Comparison of ENCODE assay signal across 30 cellular contexts in the genomic region with DNA sequence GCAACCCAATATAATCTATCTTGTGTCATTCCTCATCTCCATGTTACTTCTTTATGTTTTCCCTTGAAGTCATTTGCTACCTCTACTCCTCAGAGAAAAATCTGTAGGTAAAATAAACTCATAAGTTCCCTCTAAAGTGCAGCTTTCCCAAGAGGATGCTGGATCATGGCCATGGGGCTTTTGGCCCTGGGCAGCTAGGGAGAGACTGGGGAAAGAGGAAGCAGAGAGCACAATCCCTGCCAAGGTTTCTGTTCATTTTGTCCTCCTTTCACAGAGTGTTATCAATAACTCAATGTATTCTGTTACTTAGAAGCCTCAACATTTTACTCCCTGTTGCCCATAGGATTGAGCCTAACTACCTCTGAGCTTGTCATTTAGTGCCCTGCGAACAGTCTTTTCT. TPM values are rescaled to one million over a fixed set of nuclear protein-coding genes. Genes with fewer than 3 reads are reported as not detected.
DNase-seq lines count a peak whose midpoint lies in the region; ATAC-seq, FAIRE-seq and TF ChIP-seq lines count a peak whose summit lies in the region.
"Had no signal": no experiment of that assay in that cellular context is flagged by ENCODE, and none has a peak within 500 bp of the region (broad histone marks: within the 10 kb centered on the region; RNA-seq: fewer than 3 reads in every experiment).

No MANE protein-coding gene starts in this region.

- TF ChIP-seq POLR2A in HepG2 (IDR thresholded peaks at IDR 0.05; ENCODE audit: insufficient read depth in 1 of 2, low read depth in 2 of 2, low read length in 2 of 2), result no peak

- TF ChIP-seq CTCF in liver (IDR thresholded peaks at IDR 0.05; ENCODE audit: low read depth, low read length, missing input control) (no peak), HepG2 (CRISPR knock-in tag; IDR thresholded peaks at IDR 0.05) (no peak)

- H3K9ac ChIP-seq in liver (ENCODE audit: low read depth in 1 of 2, low read length in 2 of 2) (peak overlapping the region in 1 of 2 donors; percentile 15), HepG2 (ENCODE audit: insufficient read depth, low read depth, low read length) (no peak overlapping the region), rectal smooth muscle tissue (ENCODE audit: low read length) (no peak overlapping the region)
- H3K9ac ChIP-seq: KMS-11 had no signal

- POLR2A ChIA-PET in HepG2 (lab: Yijun Ruan, JAX) (interaction anchor here (1.2 to 1.7 kb wide), 2 partner anchors 9 to 11 kb away, joined by 3 to 4 read pairs; partner anchors contain the start of genes RNF121 and XNDC1N), HEK293T (lab: Yijun Ruan, JAX) (interaction anchor here (1.2 kb wide), 1 partner anchor 9 kb away, joined by 4 read pairs; the partner anchor contains the start of genes RNF121 and XNDC1N)

- ATAC-seq in HepG2 (no peak), left ventricle myocardium superior (peak; percentile 33)
- ATAC-seq: left colon; stimulated activated effector memory CD8-positive, alpha-beta T cell treated with anti-CD3 and anti-CD28 coated beads, Interleukin-12 subunit alpha, Interleukin-12 subunit beta, amount 100 ng/mL, for 72 hours; T-helper 17 cell had no signal

- peaks cover 4% of the 10 kb centered on the region; the same call in 1 of the 2 replicates for H4K20me1 ChIP-seq in HepG2 (ENCODE audit: insufficient read depth, low read length)

- no peak for DNase-seq in HepG2 (ENCODE audit: low spot score)
- DNase-seq in left ventricle myocardium superior, result no peak
- DNase-seq in CD1c-positive myeloid dendritic cell (ENCODE audit: extremely low spot score), result no peak
- no peak for DNase-seq in activated T-cell treated with anti-CD3 and anti-CD28 coated beads, Interleukin-2, amount 50 U/mL, for 48 hours
- no peak for DNase-seq in HEK293T (ENCODE audit: extremely low spot score)
- DNase-seq in NCI-H1694 treated with DMSO at 0.1 percent for 48 hours (lab: John Stamatoyannopoulos, UW), result no peak
- DNase-seq: activated CD4-positive, alpha-beta T cell treated with anti-CD3 and anti-CD28 coated beads, Interleukin-2, amount 50 U/mL, for 1 hour; activated CD4-positive, CD25-positive, alpha-beta regulatory T cell; activated T-cell treated with anti-CD3 and anti-CD28 coated beads, Interleukin-2, amount 50 U/mL, for 24 hours; BE2C; DMS 273 treated with DMSO at 0.1 percent for 48 hours; EL; immature natural killer cell; left colon; MM.1S; naive B cell; NCI-H2029; NCI-H510A treated with DMSO at 0.1 percent for 48 hours; T-helper 17 cell had no signal

- no peak overlapping the region for H3K4me2 ChIP-seq in HepG2 (ENCODE audit: low read depth, low read length)
- H3K4me2 ChIP-seq: KMS-11 had no signal

- 89% methylated on average over 1 of the region's 1 CpG for WGBS in liver
- 94% methylated on average over 1 of the region's 1 CpG for WGBS in HepG2 (ENCODE audit: low lambda C conversion rate)

- H3K4me3 ChIP-seq in liver (ENCODE audit: low read depth in 1 of 3, low read length in 3 of 3), result no peak overlapping the region
- H3K4me3 ChIP-seq in HepG2 (replicated peaks in 1 of 3; ENCODE audit: insufficient read depth in 1 of 3, low read depth in 2 of 3, low read length in 3 of 3), result no peak overlapping the region
- H3K4me3 ChIP-seq in rectal smooth muscle tissue (ENCODE audit: low read length), result no peak overlapping the region
- H3K4me3 ChIP-seq: HAP-1 had no signal

- H3K79me2 ChIP-seq in HepG2 (ENCODE audit: insufficient read depth, low read length), result peaks cover 85% of the 10 kb centered on the region

- TF ChIP-seq RAD21 in liver (IDR thresholded peaks at IDR 0.05) (no peak), HepG2 (CRISPR knock-in tag; IDR thresholded peaks at IDR 0.05) (no peak)

- no peak for FAIRE-seq in HepG2 (lab: Jason Lieb, UNC)
- FAIRE-seq: TTC549 had no signal

- H2AFZ ChIP-seq in HepG2 (ENCODE audit: low read length), result no peak overlapping the region

- intact Hi-C loops in HepG2 (cut with micrococcal nuclease; ENCODE audit: unreplicated experiment), result no loop called here
- intact Hi-C loops in left ventricle myocardium superior (cut with micrococcal nuclease), result no loop called here

- in situ Hi-C loops in HepG2 (cut with HindIII; ENCODE audit: extremely low pct_ligation_motif_present, low pct_unique_long_range_greater_than_20kb), result no loop called here

- H3K27ac ChIP-seq in liver (ENCODE audit: low read depth in 1 of 2, low read length in 2 of 2) (no peak overlapping the region), HepG2 (ENCODE audit: extremely low read length, insufficient read depth, low read length) (no peak overlapping the region), rectal smooth muscle tissue (ENCODE audit: low read depth, low read length) (peak overlapping the region; percentile 48)
- H3K27ac ChIP-seq: KMS-11 had no signal

- TF ChIP-seq EP300 in HepG2 (IDR thresholded peaks at IDR 0.05; ENCODE audit: low read depth in 2 of 2, low read length in 2 of 2) (no peak), HepG2 (CRISPR knock-in tag; IDR thresholded peaks at IDR 0.05; ENCODE audit: borderline replicate concordance) (no peak)

- H3K27me3 ChIP-seq in liver (ENCODE audit: control insufficient read depth in 4 of 4, insufficient read depth in 4 of 4, low read length in 3 of 4), result no peaks in the 10 kb centered on the region
- no peaks in the 10 kb centered on the region for H3K27me3 ChIP-seq in HepG2 (ENCODE audit: control insufficient read depth in 1 of 2, insufficient read depth in 2 of 2, low read length in 2 of 2)
- H3K27me3 ChIP-seq in rectal smooth muscle tissue (ENCODE audit: control insufficient read depth, insufficient read depth, low read length), result no peaks in the 10 kb centered on the region
- H3K27me3 ChIP-seq: BE2C had no signal

- H3K36me3 ChIP-seq in liver (ENCODE audit: control insufficient read depth in 4 of 4, insufficient read depth in 3 of 4, low read depth in 1 of 4, low read length in 3 of 4) (no peaks in the 10 kb centered on the region), HepG2 (replicated peaks in 1 of 2; ENCODE audit: control insufficient read depth in 1 of 2, insufficient read depth in 2 of 2, low read length in 2 of 2) (peaks cover 3 to 13% of the 10 kb centered on the region in 2 experiments; a peak in 4 of 5 replicates), rectal smooth muscle tissue (ENCODE audit: control insufficient read depth, insufficient read depth, low read length) (peaks cover 2% of the 10 kb centered on the region)

- H3K9me3 ChIP-seq in liver (ENCODE audit: control insufficient read depth in 4 of 4, low read length in 3 of 4) (no peaks in the 10 kb centered on the region), HepG2 (ENCODE audit: low read length) (no peaks in the 10 kb centered on the region)
- H3K9me3 ChIP-seq: BE2C, HAP-1 had no signal

- CTCF ChIA-PET in HepG2 (lab: Yijun Ruan, JAX; ENCODE audit: low intra/inter-chr PET ratio, low total read pairs), result no interaction called here
- CTCF ChIA-PET in HEK293T (lab: Yijun Ruan, JAX), result no interaction called here

- BruUV-seq in HepG2 (replicated peaks; lab: Mats Ljungman, UMichigan), result no TSS peak

- H3K4me1 ChIP-seq in liver (ENCODE audit: control insufficient read depth in 4 of 4, insufficient read depth in 4 of 4, low read length in 3 of 4) (peaks cover 3 to 24% (median 18%) of the 10 kb centered on the region in 4 donors), HepG2 (ENCODE audit: insufficient read depth, low read length) (peaks cover 31% of the 10 kb centered on the region), rectal smooth muscle tissue (ENCODE audit: control insufficient read depth, insufficient read depth, low read length) (peaks cover 2% of the 10 kb centered on the region)

RNA-seq across cellular contexts. Expression of gene RNF121, which starts 9.0 kb away (rescaled TPM):
- total RNA-seq in liver, result 10 to 100 TPM; 11.9 to 31.1 TPM
- polyA plus RNA-seq in liver, result 10 to 100 TPM; 10.2 to 16.5 TPM
- 18.9 and 28.6 TPM in 2 replicates for total RNA-seq in HepG2 (2016; rRNA removed; fragmentation: Illumina TruSeq; extraction: Trizol)
- 8.5 and 9.6 TPM in 2 replicates for total RNA-seq in HepG2 (2016; cell fraction: cytosol; rRNA removed; fragmentation: Illumina TruSeq; extraction: Trizol; ENCODE audit: low read depth)
- total RNA-seq in HepG2 (2016; cell fraction: insoluble cytoplasmic fraction; rRNA removed; fragmentation: Illumina TruSeq; extraction: Trizol), result 16.8 and 27.6 TPM in 2 replicates
- 14.5 and 17.2 TPM in 2 replicates for total RNA-seq in HepG2 (2016; cell fraction: membrane; rRNA removed; fragmentation: Illumina TruSeq; extraction: Trizol)
- total RNA-seq in HepG2 (2016; cell fraction: nucleus; rRNA removed; fragmentation: Illumina TruSeq; extraction: Trizol), result 42.0 and 47.9 TPM in 2 replicates
- polyA plus RNA-seq in HepG2 (2011; rRNA removed), result 41.9 and 44.3 TPM in 2 replicates
- polyA plus RNA-seq in HepG2 (2011; cell fraction: cytosol; rRNA removed), result 25.0 and 29.9 TPM in 2 replicates
- polyA plus RNA-seq in HepG2 (2011; cell fraction: nucleus; rRNA removed), result 100 and 122 TPM in 2 replicates
- 30.5 and 30.7 TPM in 2 replicates for polyA plus RNA-seq in HepG2 (2012)
- polyA plus RNA-seq in HepG2 (2016; cell fraction: cytosol; fragmentation: Illumina TruSeq; extraction: Trizol; ENCODE audit: low read depth), result 6.6 and 7.8 TPM in 2 replicates
- 16.9 and 18.4 TPM in 2 replicates for polyA plus RNA-seq in HepG2 (2016; cell fraction: insoluble cytoplasmic fraction; fragmentation: Illumina TruSeq; extraction: Trizol; ENCODE audit: low read depth)
- 12.1 and 14.4 TPM in 2 replicates for polyA plus RNA-seq in HepG2 (2016; cell fraction: membrane; fragmentation: Illumina TruSeq; extraction: Trizol; ENCODE audit: low read depth)
- 57.4 and 74.3 TPM in 2 replicates for polyA plus RNA-seq in HepG2 (2016; cell fraction: nucleus; fragmentation: Illumina TruSeq; extraction: Trizol; ENCODE audit: insufficient read depth, low read depth)
- 76.8 and 102 TPM in 2 replicates for polyA minus RNA-seq in HepG2 (2011; rRNA and poly(A)+ RNA removed; ENCODE audit: low replicate concordance)
- 13.9 and 20.8 TPM in 2 replicates for polyA minus RNA-seq in HepG2 (2011; cell fraction: cytosol; rRNA and poly(A)+ RNA removed)
- polyA minus RNA-seq in HepG2 (2011; cell fraction: nucleus; rRNA and poly(A)+ RNA removed), result 80.1 TPM in 2 replicates
- 21.1 TPM for total RNA-seq in left ventricle myocardium superior

RNA-seq across cellular contexts. Expression of gene XNDC1N, which starts 9.4 kb away (rescaled TPM):
- total RNA-seq in liver, result 1 to 10 TPM; 5.6 to 7.9 TPM
- polyA plus RNA-seq in liver, result 1 to 10 TPM in 1 of 2 donors, under 1 TPM in 1; 0.59 to 2.1 TPM
- total RNA-seq in HepG2 (2016; rRNA removed; fragmentation: Illumina TruSeq; extraction: Trizol), result 6.3 and 7.5 TPM in 2 replicates
- 3.3 and 3.9 TPM in 2 replicates for total RNA-seq in HepG2 (2016; cell fraction: cytosol; rRNA removed; fragmentation: Illumina TruSeq; extraction: Trizol; ENCODE audit: low read depth)
- total RNA-seq in HepG2 (2016; cell fraction: insoluble cytoplasmic fraction; rRNA removed; fragmentation: Illumina TruSeq; extraction: Trizol), result 6.2 and 8.6 TPM in 2 replicates
- 2.8 and 3.2 TPM in 2 replicates for total RNA-seq in HepG2 (2016; cell fraction: membrane; rRNA removed; fragmentation: Illumina TruSeq; extraction: Trizol)
- 26.2 and 30.4 TPM in 2 replicates for total RNA-seq in HepG2 (2016; cell fraction: nucleus; rRNA removed; fragmentation: Illumina TruSeq; extraction: Trizol)
- polyA plus RNA-seq in HepG2 (2011; rRNA removed), result 2.7 and 3.4 TPM in 2 replicates
- polyA plus RNA-seq in HepG2 (2011; cell fraction: cytosol; rRNA removed), result 1.9 and 2.0 TPM in 2 replicates
- 9.8 and 10.5 TPM in 2 replicates for polyA plus RNA-seq in HepG2 (2011; cell fraction: nucleus; rRNA removed)
- polyA plus RNA-seq in HepG2 (2012), result 1.8 and 3.0 TPM in 2 replicates
- 0.81 and 1.0 TPM in 2 replicates for polyA plus RNA-seq in HepG2 (2016; cell fraction: cytosol; fragmentation: Illumina TruSeq; extraction: Trizol; ENCODE audit: low read depth)
- 3.4 and 3.6 TPM in 2 replicates for polyA plus RNA-seq in HepG2 (2016; cell fraction: insoluble cytoplasmic fraction; fragmentation: Illumina TruSeq; extraction: Trizol; ENCODE audit: low read depth)
- 0.71 and 2.2 TPM in 2 replicates for polyA plus RNA-seq in HepG2 (2016; cell fraction: membrane; fragmentation: Illumina TruSeq; extraction: Trizol; ENCODE audit: low read depth)
- 7.4 and 7.6 TPM in 2 replicates for polyA plus RNA-seq in HepG2 (2016; cell fraction: nucleus; fragmentation: Illumina TruSeq; extraction: Trizol; ENCODE audit: insufficient read depth, low read depth)
- 11.7 and 28.4 TPM in 2 replicates for polyA minus RNA-seq in HepG2 (2011; rRNA and poly(A)+ RNA removed; ENCODE audit: low replicate concordance)
- 2.0 and 3.7 TPM in 2 replicates for polyA minus RNA-seq in HepG2 (2011; cell fraction: cytosol; rRNA and poly(A)+ RNA removed)
- 40.4 and 41.6 TPM in 2 replicates for polyA minus RNA-seq in HepG2 (2011; cell fraction: nucleus; rRNA and poly(A)+ RNA removed)
- 4.0 TPM for total RNA-seq in left ventricle myocardium superior

RNA-seq across cellular contexts. Expression of gene DEFB131B, which starts 59.6 kb away (rescaled TPM):
- total RNA-seq in liver, result not detected
- polyA plus RNA-seq in liver, result not detected
- total RNA-seq in HepG2 (2016; rRNA removed; fragmentation: Illumina TruSeq; extraction: Trizol), result not detected in 2 replicates
- total RNA-seq in HepG2 (2016; cell fraction: cytosol; rRNA removed; fragmentation: Illumina TruSeq; extraction: Trizol; ENCODE audit: low read depth), result not detected in 2 replicates
- not detected in 2 replicates for total RNA-seq in HepG2 (2016; cell fraction: insoluble cytoplasmic fraction; rRNA removed; fragmentation: Illumina TruSeq; extraction: Trizol)
- total RNA-seq in HepG2 (2016; cell fraction: membrane; rRNA removed; fragmentation: Illumina TruSeq; extraction: Trizol), result not detected in 2 replicates
- not detected in 2 replicates for total RNA-seq in HepG2 (2016; cell fraction: nucleus; rRNA removed; fragmentation: Illumina TruSeq; extraction: Trizol)
- not detected in 2 replicates for polyA plus RNA-seq in HepG2 (2011; rRNA removed)
- polyA plus RNA-seq in HepG2 (2011; cell fraction: cytosol; rRNA removed), result not detected in 2 replicates
- polyA plus RNA-seq in HepG2 (2011; cell fraction: nucleus; rRNA removed), result not detected in 2 replicates
- polyA plus RNA-seq in HepG2 (2012), result not detected in 2 replicates
- not detected in 2 replicates for polyA plus RNA-seq in HepG2 (2016; cell fraction: cytosol; fragmentation: Illumina TruSeq; extraction: Trizol; ENCODE audit: low read depth)
- polyA plus RNA-seq in HepG2 (2016; cell fraction: insoluble cytoplasmic fraction; fragmentation: Illumina TruSeq; extraction: Trizol; ENCODE audit: low read depth), result not detected in 2 replicates
- polyA plus RNA-seq in HepG2 (2016; cell fraction: membrane; fragmentation: Illumina TruSeq; extraction: Trizol; ENCODE audit: low read depth), result not detected in 2 replicates
- not detected in 2 replicates for polyA plus RNA-seq in HepG2 (2016; cell fraction: nucleus; fragmentation: Illumina TruSeq; extraction: Trizol; ENCODE audit: insufficient read depth, low read depth)
- polyA minus RNA-seq in HepG2 (2011; rRNA and poly(A)+ RNA removed; ENCODE audit: low replicate concordance), result not detected in 2 replicates
- not detected in 2 replicates for polyA minus RNA-seq in HepG2 (2011; cell fraction: cytosol; rRNA and poly(A)+ RNA removed)
- polyA minus RNA-seq in HepG2 (2011; cell fraction: nucleus; rRNA and poly(A)+ RNA removed), result not detected in 2 replicates
- total RNA-seq in left ventricle myocardium superior, result not detected
- total RNA-seq: glomerular endothelial cell, left colon, mesothelial cell of epicardium, progenitor cell of endocrine pancreas, skeletal muscle tissue, T-helper 17 cell, ureter had no signal
- polyA plus RNA-seq: immature natural killer cell had no signal
